1 cellular context compared by ENCODE assay signal in genomic region chr1:9207715-9208114, GRCh38.
TF ChIP-seq lines count a peak whose summit lies in the region.

No MANE protein-coding gene starts in this region.

TF ChIP-seq in SK-N-SH treated with all-trans-retinoic acid at 6 μM for 48 hours, 23 proteins besides CTCF, POLR2A, EP300 and RAD21 (continued from another document):
- no peak for TF ChIP-seq TSHZ2 (CRISPR knock-in tag; IDR thresholded peaks at IDR 0.05)
- TF ChIP-seq TCF4 (CRISPR knock-in tag; IDR thresholded peaks at IDR 0.05; ENCODE audit: borderline replicate concordance), result no peak
- no peak for TF ChIP-seq ZFP3 (CRISPR knock-in tag; IDR thresholded peaks at IDR 0.05)
- TF ChIP-seq BACH2 (CRISPR knock-in tag; IDR thresholded peaks at IDR 0.05; ENCODE audit: borderline replicate concordance), result no peak
- TF ChIP-seq ARNTL (CRISPR knock-in tag; IDR thresholded peaks at IDR 0.05; ENCODE audit: borderline replicate concordance, low read depth), result no peak
TF ChIP-seq in SK-N-SH treated with all-trans-retinoic acid at 6 μM for 48 hours: peak in this region for 0.
